Comparison of ENCODE assay signal across 15 cellular contexts in genomic region chr3:114231616-114232015, GRCh38. TPM values are rescaled to one million over a fixed set of nuclear protein-coding genes. Genes with fewer than 3 reads are reported as not detected.
A peak's percentile ranks its signal among the peaks of the same experiment; 100 is the strongest.
DNase-seq lines count a peak whose midpoint lies in the region; ATAC-seq and TF ChIP-seq lines count a peak whose summit lies in the region.
"Had no signal": no experiment of that assay in that cellular context is flagged by ENCODE, and none has a peak within 500 bp of the region (broad histone marks: within the 10 kb centered on the region; RNA-seq: fewer than 3 reads in every experiment).

No MANE protein-coding gene starts in this region.

- H3K4me1 ChIP-seq in effector memory CD4-positive, alpha-beta T cell (ENCODE audit: control insufficient read depth, insufficient read depth, low read length, poor library complexity, severe bottlenecking) = peaks cover 51% of the 10 kb centered on the region
- no peaks in the 10 kb centered on the region for H3K4me1 ChIP-seq in upper lobe of right lung
- H3K4me1 ChIP-seq: A549, psoas muscle, suprapubic skin had no signal

- H3K9me3 ChIP-seq in effector memory CD4-positive, alpha-beta T cell (ENCODE audit: control insufficient read depth, low read length) = no peaks in the 10 kb centered on the region
- H3K9me3 ChIP-seq in upper lobe of right lung = no peaks in the 10 kb centered on the region
- H3K9me3 ChIP-seq: A549, HAP-1, psoas muscle, suprapubic skin had no signal

- no peaks in the 10 kb centered on the region for H3K36me3 ChIP-seq in effector memory CD4-positive, alpha-beta T cell (ENCODE audit: control insufficient read depth, insufficient read depth, low read length)
- H3K36me3 ChIP-seq in upper lobe of right lung = no peaks in the 10 kb centered on the region
- H3K36me3 ChIP-seq: HAP-1, suprapubic skin had no signal

- no peaks in the 10 kb centered on the region for H3K27me3 ChIP-seq in effector memory CD4-positive, alpha-beta T cell (replicated peaks; ENCODE audit: control insufficient read depth, insufficient read depth, low read length, poor library complexity, severe bottlenecking)
- H3K27me3 ChIP-seq in upper lobe of right lung = no peaks in the 10 kb centered on the region
- H3K27me3 ChIP-seq: suprapubic skin had no signal

- intact Hi-C loops in upper lobe of right lung (cut with DNase I) = no loop called here

- peak overlapping the region; percentile 26 for H3K4me3 ChIP-seq in effector memory CD4-positive, alpha-beta T cell (ENCODE audit: insufficient read depth, low read depth, low read length, poor library complexity, severe bottlenecking)
- H3K4me3 ChIP-seq in upper lobe of right lung = no peak overlapping the region
- H3K4me3 ChIP-seq: A549, HAP-1, psoas muscle, suprapubic skin had no signal

- H3K27ac ChIP-seq in effector memory CD4-positive, alpha-beta T cell (ENCODE audit: insufficient read depth, low read length, poor library complexity, severe bottlenecking) = peak overlapping the region; percentile 49
- H3K27ac ChIP-seq in upper lobe of right lung = no peak overlapping the region
- H3K27ac ChIP-seq: A549, psoas muscle, suprapubic skin had no signal

- no peak for TF ChIP-seq CTCF in upper lobe of right lung (IDR thresholded peaks at IDR 0.05)

- ATAC-seq in upper lobe of right lung (peak; percentile 42), HG03095 (IDR thresholded peaks at IDR 0.05; ENCODE audit: unreplicated experiment) (no peak), HG02571 (IDR thresholded peaks at IDR 0.05; ENCODE audit: unreplicated experiment) (no peak)
- ATAC-seq: A549, esophagus mucosa, psoas muscle had no signal

- peak; percentile 61 for DNase-seq in activated gamma-delta T cell treated with Interleukin-2 at 50 U/mL for 16 hours
- no peak for DNase-seq in activated gamma-delta T cell (lab: John Stamatoyannopoulos, UW)
- peak; percentile 54 to 58 for DNase-seq in activated T-cell treated with anti-CD3 and anti-CD28 coated beads, Interleukin-2, amount 50 U/mL, for 48 hours
- DNase-seq in effector memory CD4-positive, alpha-beta T cell = peak in 1 of 3 donors; percentile 28
- DNase-seq in upper lobe of right lung = no peak
- DNase-seq in HuH-7.5 (ENCODE audit: low spot score) = no peak
- DNase-seq: left cardiac atrium, NCI-H2029, psoas muscle had no signal

RNA-seq across cellular contexts. Expression of gene ZNF80, which starts 5.8 kb away (rescaled TPM):
- total RNA-seq in upper lobe of right lung = not detected
- total RNA-seq: esophagus mucosa, left cardiac atrium, psoas muscle, suprapubic skin had no signal

RNA-seq across cellular contexts. Expression of gene DRD3, which starts 52.8 kb away (rescaled TPM):
- not detected for total RNA-seq in upper lobe of right lung
- total RNA-seq: esophagus mucosa, left cardiac atrium, psoas muscle, suprapubic skin had no signal

Comparison
In these comparisons a context has a peak if more than half of its experiments do, and no peak if none do; other contexts are left out.
1. DNase-seq: peak in activated gamma-delta T cell treated with Interleukin-2 at 50 U/mL for 16 hours (single experiment) and activated T-cell treated with anti-CD3 and anti-CD28 coated beads, Interleukin-2, amount 50 U/mL, for 48 hours (2 of 2); none in activated gamma-delta T cell (single experiment), upper lobe of right lung (single experiment) and HuH-7.5 (single experiment).